Comparison of ENCODE assay signal across 9 cellular contexts in genomic region chr14:20609215-20610001, GRCh38. TPM values are rescaled to one million over a fixed set of nuclear protein-coding genes. Genes with fewer than 3 reads are reported as not detected.
DNase-seq lines count a peak whose midpoint lies in the region; ATAC-seq and TF ChIP-seq lines count a peak whose summit lies in the region.
"Had no signal": no experiment of that assay in that cellular context is flagged by ENCODE, and none has a peak within 500 bp of the region (broad histone marks: within the 10 kb centered on the region; RNA-seq: fewer than 3 reads in every experiment).

No MANE protein-coding gene starts in this region.

- no peak overlapping the region for H3K4me3 Mint-ChIP-seq in H9
- H3K4me3 Mint-ChIP-seq in T-helper 2 cell treated with Interferon-gamma antibody and Interleukin-4, amounts not matched to agents 5 μg/mL and 100 μg/mL, for 36 hours, result no peak overlapping the region

- intact Hi-C loops in sciatic nerve (cut with DNase I), result loop anchor here (5.0 to 10.0 kb wide), 2 partner anchors 78 to 285 kb away; partner anchors contain the start of gene ANG

- H3K9me3 ChIP-seq in H9 (ENCODE audit: control insufficient read depth, low read depth, low read length) (no peaks in the 10 kb centered on the region), iPS-20b (ENCODE audit: insufficient read depth, low read depth, low read length) (no peaks in the 10 kb centered on the region)

- H3K79me1 ChIP-seq in H9 (ENCODE audit: insufficient read depth, low read depth, low read length, poor library complexity, severe bottlenecking), result no peaks in the 10 kb centered on the region

- no peaks in the 10 kb centered on the region for H4K20me1 ChIP-seq in H9 (ENCODE audit: control insufficient read depth, insufficient read depth, insufficient read length)

- no peak overlapping the region for H4K5ac ChIP-seq in H9 (ENCODE audit: insufficient read length, low read depth, low read length)

- H3K14ac ChIP-seq in H9 (ENCODE audit: insufficient read depth, low read length), result no peak overlapping the region

- H3K36me3 Mint-ChIP-seq in H9 (ENCODE audit: insufficient read depth in 1 of 3, low read depth in 3 of 3), result no peaks in the 10 kb centered on the region
- H3K36me3 Mint-ChIP-seq in T-helper 2 cell treated with Interferon-gamma antibody and Interleukin-4, amounts not matched to agents 5 μg/mL and 100 μg/mL, for 36 hours (ENCODE audit: low read depth), result no peaks in the 10 kb centered on the region

- H2BK15ac ChIP-seq in H9 (ENCODE audit: low read depth, low read length), result no peak overlapping the region

- H3K27ac ChIP-seq in H9 (ENCODE audit: insufficient read length, low read depth, low read length), result no peak overlapping the region
- no peak overlapping the region for H3K27ac ChIP-seq in iPS-20b (ENCODE audit: low read length)

- DNase-seq in CD1c-positive myeloid dendritic cell (ENCODE audit: extremely low spot score), result peak; percentile 92
- peak; percentile 82 for DNase-seq in H9
- peak; percentile 79 for DNase-seq in NCI-H2029 (lab: John Stamatoyannopoulos, UW)
- peak; percentile 68 for DNase-seq in T-helper 2 cell treated with Interferon-gamma antibody and Interleukin-4, amounts not matched to agents 5 μg/mL and 100 μg/mL, for 36 hours (ENCODE audit: low spot score)
- peak; percentile 43 to 88 for DNase-seq in T47D (ENCODE audit: low read depth in 1 of 2, low spot score in 1 of 2)
- peak; percentile 77 for DNase-seq in sciatic nerve (ENCODE audit: low spot score)

- H2BK5ac ChIP-seq in H9 (ENCODE audit: insufficient read length, low read length), result no peak overlapping the region

- no peak overlapping the region for H3K23ac ChIP-seq in H9 (ENCODE audit: insufficient read length, low read depth, low read length)

- H3K27ac Mint-ChIP-seq in H9, result no peak overlapping the region
- no peak overlapping the region for H3K27ac Mint-ChIP-seq in T-helper 2 cell treated with Interferon-gamma antibody and Interleukin-4, amounts not matched to agents 5 μg/mL and 100 μg/mL, for 36 hours

- H3K4me2 ChIP-seq in H9 (ENCODE audit: insufficient read depth, insufficient read length, low read length), result peak overlapping the region; percentile 85

- ATAC-seq in sciatic nerve, result peak; percentile 66
- no peak for ATAC-seq in GM21526 (IDR thresholded peaks at IDR 0.05; ENCODE audit: low FRiP score, unreplicated experiment)

- no peaks in the 10 kb centered on the region; the same call in 1 of the 2 replicates for H3K4me1 ChIP-seq in H9 (ENCODE audit: insufficient read depth, low read length)
- H3K4me1 ChIP-seq in iPS-20b (ENCODE audit: insufficient read depth, low read length), result peaks cover 10% of the 10 kb centered on the region

- H3K27me3 ChIP-seq in H9 (ENCODE audit: insufficient read depth, low read length) (no peaks in the 10 kb centered on the region), iPS-20b (ENCODE audit: insufficient read depth, low read length) (peaks cover 15% of the 10 kb centered on the region; the same call in 1 of the 2 replicates)

- H4K8ac ChIP-seq in H9 (replicated peaks; ENCODE audit: insufficient read length, low read depth, low read length), result no peak overlapping the region

- peaks cover 8 to 9% of the 10 kb centered on the region in 2 experiments for H3K4me1 Mint-ChIP-seq in H9
- peaks cover 5% of the 10 kb centered on the region for H3K4me1 Mint-ChIP-seq in T-helper 2 cell treated with Interferon-gamma antibody and Interleukin-4, amounts not matched to agents 5 μg/mL and 100 μg/mL, for 36 hours (ENCODE audit: low read depth)

- no peak overlapping the region for H3K56ac ChIP-seq in H9 (ENCODE audit: insufficient read length, low read depth, low read length)

- no peak overlapping the region for H2BK12ac ChIP-seq in H9 (ENCODE audit: insufficient read length, low read depth, low read length)

- no CpG with 5 or more reads among the region's 44 CpGs for WGBS in H9 (ENCODE audit: extremely low coverage, insufficient read length, low lambda C conversion rate)

- peaks cover 5% of the 10 kb centered on the region for H3K23me2 ChIP-seq in H9 (ENCODE audit: insufficient read length, low read depth, low read length, poor library complexity, severe bottlenecking)

- H3K4me3 ChIP-seq in iPS-20b (ENCODE audit: low read length), result peak overlapping the region; percentile 96

- H2AK5ac ChIP-seq in H9 (ENCODE audit: insufficient read length, low read length), result no peak overlapping the region

- H3K9ac ChIP-seq in H9 (ENCODE audit: extremely low read depth, insufficient read length, low read length), result peak overlapping the region; percentile 67
- peak overlapping the region; percentile 77; the same call in 1 of the 2 replicates for H3K9ac ChIP-seq in iPS-20b (ENCODE audit: low read depth, low read length)

- no peak overlapping the region for H3T11ph ChIP-seq in H9 (ENCODE audit: low read length)

- peak; percentile 97 for TF ChIP-seq CTCF in H9 (conservative IDR thresholded peaks at IDR 0.05)

- no peak overlapping the region for H2BK120ac ChIP-seq in H9 (ENCODE audit: low read depth, low read length, poor library complexity, severe bottlenecking)

- H3K27me3 Mint-ChIP-seq in H9 (ENCODE audit: low read depth), result no peaks in the 10 kb centered on the region
- H3K27me3 Mint-ChIP-seq in T-helper 2 cell treated with Interferon-gamma antibody and Interleukin-4, amounts not matched to agents 5 μg/mL and 100 μg/mL, for 36 hours (ENCODE audit: low read depth), result no peaks in the 10 kb centered on the region

- H3K79me2 ChIP-seq in H9 (ENCODE audit: insufficient read depth, low read length), result no peaks in the 10 kb centered on the region

- no peaks in the 10 kb centered on the region for H3K36me3 ChIP-seq in iPS-20b (ENCODE audit: insufficient read depth, low read depth, low read length)

- H3K18ac ChIP-seq in H9 (ENCODE audit: insufficient read length, low read depth, low read length), result no peak overlapping the region

- no peak overlapping the region for H4K91ac ChIP-seq in H9 (ENCODE audit: insufficient read length, low read depth, low read length)

- no peak overlapping the region for H2BK20ac ChIP-seq in H9 (ENCODE audit: low read depth, low read length, poor library complexity, severe bottlenecking)

- H2AFZ ChIP-seq in H9 (ENCODE audit: low read length), result peak overlapping the region; percentile 37

- H3K4ac ChIP-seq in H9 (ENCODE audit: low read depth, low read length), result no peak overlapping the region

- in situ Hi-C loops in T47D (cut with HindIII; ENCODE audit: low pct_unique_long_range_greater_than_20kb, low sequenced_read_pairs), result no loop called here

- no peaks in the 10 kb centered on the region; a peak in 1 of 5 replicates for H3K9me3 Mint-ChIP-seq in H9
- H3K9me3 Mint-ChIP-seq in T-helper 2 cell treated with Interferon-gamma antibody and Interleukin-4, amounts not matched to agents 5 μg/mL and 100 μg/mL, for 36 hours, result no peaks in the 10 kb centered on the region

RNA-seq across cellular contexts. Expression of gene RNASE12, which starts 18.2 kb away (rescaled TPM):
- total RNA-seq in H9 (2021), result not detected in 2 replicates
- not detected for total RNA-seq in sciatic nerve
- total RNA-seq: T-helper 1 cell treated with Interleukin-12 subunit alpha and Interleukin-12 subunit beta and Interleukin-4 antibody, amounts not matched to agents 30 ng/mL and 1 ng/mL, for 36 hours had no signal

RNA-seq across cellular contexts. Expression of gene RNASE11, which starts 21.6 kb away (rescaled TPM):
- total RNA-seq in H9 (2021) (not detected in 2 replicates), sciatic nerve (not detected)
- total RNA-seq: T-helper 1 cell treated with Interleukin-12 subunit alpha and Interleukin-12 subunit beta and Interleukin-4 antibody, amounts not matched to agents 30 ng/mL and 1 ng/mL, for 36 hours had no signal

RNA-seq across cellular contexts. Expression of gene OR6S1, which starts 32.1 kb away (rescaled TPM):
- total RNA-seq in H9 (2021) (not detected in 2 replicates), sciatic nerve (not detected)
- total RNA-seq: T-helper 1 cell treated with Interleukin-12 subunit alpha and Interleukin-12 subunit beta and Interleukin-4 antibody, amounts not matched to agents 30 ng/mL and 1 ng/mL, for 36 hours had no signal

RNA-seq across cellular contexts. Expression of gene RNASE9, which starts 48.6 kb away (rescaled TPM):
- total RNA-seq in H9 (2021) (not detected in 2 replicates), sciatic nerve (not detected)
- total RNA-seq: T-helper 1 cell treated with Interleukin-12 subunit alpha and Interleukin-12 subunit beta and Interleukin-4 antibody, amounts not matched to agents 30 ng/mL and 1 ng/mL, for 36 hours had no signal
